8 cellular contexts compared by ENCODE assay signal in genomic region chr2:63853527-63854310, GRCh38. TPM values are rescaled to one million over a fixed set of nuclear protein-coding genes. Genes with fewer than 3 reads are reported as not detected.
DNase-seq lines count a peak whose midpoint lies in the region; ATAC-seq and TF ChIP-seq lines count a peak whose summit lies in the region.

No MANE protein-coding gene starts in this region.

- H3K27me3 ChIP-seq in PC-3 (ENCODE audit: low read length) (no peaks in the 10 kb centered on the region), neutrophil (no peaks in the 10 kb centered on the region)

- H3K36me3 ChIP-seq in PC-3 (ENCODE audit: low read depth, low read length): peaks cover 14% of the 10 kb centered on the region
- peaks cover 24% of the 10 kb centered on the region for H3K36me3 ChIP-seq in neutrophil

- H3K27ac Mint-ChIP-seq in Calu3 (ENCODE audit: unreplicated experiment): peak overlapping the region; percentile 56
- no peak overlapping the region for H3K27ac Mint-ChIP-seq in activated T-helper 1 cell treated with anti-CD3 and anti-CD28 coated beads, Interleukin-12 subunit alpha, Interleukin-12 subunit beta, Interleukin-2, Interleukin-4 antibody, amounts not matched to agents 30 ng/mL and 10 ng/mL and 1 ng/mL, durations not matched to agents 14 hours and 24 hours and 36 hours

- no peaks in the 10 kb centered on the region for H3K27me3 Mint-ChIP-seq in Calu3 (ENCODE audit: unreplicated experiment)
- no peaks in the 10 kb centered on the region for H3K27me3 Mint-ChIP-seq in activated T-helper 1 cell treated with anti-CD3 and anti-CD28 coated beads, Interleukin-12 subunit alpha, Interleukin-12 subunit beta, Interleukin-2, Interleukin-4 antibody, amounts not matched to agents 30 ng/mL and 10 ng/mL and 1 ng/mL, durations not matched to agents 14 hours and 24 hours and 36 hours (ENCODE audit: insufficient read depth)

- no peak overlapping the region for H3K4me2 ChIP-seq in PC-3 (ENCODE audit: low read length)

- DNase-seq in Calu3 (no peak), PC-3 (no peak), fibroblast of villous mesenchyme (ENCODE audit: low read depth) (peak; percentile 72), activated T-cell treated with anti-CD3 and anti-CD28 coated beads for 4 hours (no peak)
- DNase-seq in activated T-helper 1 cell treated with anti-CD3 and anti-CD28 coated beads, Interleukin-12 subunit alpha, Interleukin-12 subunit beta, Interleukin-2, Interleukin-4 antibody, amounts not matched to agents 30 ng/mL and 10 ng/mL and 1 ng/mL, durations not matched to agents 14 hours and 24 hours and 36 hours (ENCODE audit: low spot score): no peak

- H3K27ac ChIP-seq in PC-3 (ENCODE audit: low read length) (no peak overlapping the region), neutrophil (peak overlapping the region; percentile 70)

- H3K9ac ChIP-seq in PC-3 (ENCODE audit: low read length): no peak overlapping the region

- no peaks in the 10 kb centered on the region for H3K9me3 ChIP-seq in PC-3 (ENCODE audit: low read length)
- no peaks in the 10 kb centered on the region for H3K9me3 ChIP-seq in neutrophil

- CTCF ChIA-PET in Calu3 (lab: Charles Lee) (interaction anchor here (1.7 kb wide), 1 partner anchor 9 kb away, joined by 4 read pairs; no protein-coding TSS in a partner anchor), PC-3 (lab: Charles Lee) (no interaction called here)

- H3K9me2 ChIP-seq in PC-3 (replicated peaks; ENCODE audit: low read length): no peaks in the 10 kb centered on the region

- peaks cover 73% of the 10 kb centered on the region for H3K79me2 ChIP-seq in PC-3 (ENCODE audit: low read length)

- BruUV-seq in Calu3 (replicated peaks; lab: Mats Ljungman, UMichigan): no TSS peak
- BruUV-seq in PC-3 (replicated peaks; lab: Mats Ljungman, UMichigan): no TSS peak

- no peak overlapping the region for H3K4me3 Mint-ChIP-seq in Calu3 (ENCODE audit: low read depth, unreplicated experiment)
- H3K4me3 Mint-ChIP-seq in activated T-helper 1 cell treated with anti-CD3 and anti-CD28 coated beads, Interleukin-12 subunit alpha, Interleukin-12 subunit beta, Interleukin-2, Interleukin-4 antibody, amounts not matched to agents 30 ng/mL and 10 ng/mL and 1 ng/mL, durations not matched to agents 14 hours and 24 hours and 36 hours: no peak overlapping the region

- peak; percentile 33; the same call in 1 of the 2 replicates for ATAC-seq in PC-3
- no peak for ATAC-seq in HG02970 (IDR thresholded peaks at IDR 0.05; ENCODE audit: low FRiP score, unreplicated experiment)
- ATAC-seq in GM21360 (IDR thresholded peaks at IDR 0.05; ENCODE audit: unreplicated experiment): no peak

- POLR2A ChIA-PET in PC-3 (lab: Charles Lee; ENCODE audit: unreplicated experiment): no interaction called here

- peaks cover 15% of the 10 kb centered on the region; the same call in 1 of the 2 replicates for H3K4me1 ChIP-seq in PC-3 (ENCODE audit: insufficient read depth, low read length)
- peaks cover 52 to 70% of the 10 kb centered on the region in 2 experiments for H3K4me1 ChIP-seq in neutrophil (ENCODE audit: control insufficient read depth in 1 of 2, insufficient read depth in 1 of 2, low read depth in 1 of 2, low read length in 1 of 2)

- no peaks in the 10 kb centered on the region for H3F3A ChIP-seq in PC-3 (ENCODE audit: low read length, unreplicated experiment)

- peaks cover 2% of the 10 kb centered on the region for H3K9me3 Mint-ChIP-seq in Calu3 (ENCODE audit: low read depth, unreplicated experiment)
- no peaks in the 10 kb centered on the region for H3K9me3 Mint-ChIP-seq in activated T-helper 1 cell treated with anti-CD3 and anti-CD28 coated beads, Interleukin-12 subunit alpha, Interleukin-12 subunit beta, Interleukin-2, Interleukin-4 antibody, amounts not matched to agents 30 ng/mL and 10 ng/mL and 1 ng/mL, durations not matched to agents 14 hours and 24 hours and 36 hours

- H3K4me1 Mint-ChIP-seq in Calu3 (ENCODE audit: low read depth, unreplicated experiment): peaks cover 43% of the 10 kb centered on the region
- H3K4me1 Mint-ChIP-seq in activated T-helper 1 cell treated with anti-CD3 and anti-CD28 coated beads, Interleukin-12 subunit alpha, Interleukin-12 subunit beta, Interleukin-2, Interleukin-4 antibody, amounts not matched to agents 30 ng/mL and 10 ng/mL and 1 ng/mL, durations not matched to agents 14 hours and 24 hours and 36 hours (ENCODE audit: low read depth): peaks cover 72% of the 10 kb centered on the region

- TF ChIP-seq CTCF in Calu3 (IDR thresholded peaks at IDR 0.05; ENCODE audit: unreplicated experiment) (no peak), PC-3 (conservative IDR thresholded peaks at IDR 0.05; ENCODE audit: low read depth, low read length) (no peak), fibroblast of villous mesenchyme (IDR thresholded peaks at IDR 0.05; ENCODE audit: insufficient read depth, low read depth, low read length) (no peak), neutrophil (IDR thresholded peaks at IDR 0.05) (no peak)

- H3K4me3 ChIP-seq in PC-3 (ENCODE audit: low read length) (no peak overlapping the region), fibroblast of villous mesenchyme (ENCODE audit: low read depth, low read length) (no peak overlapping the region), neutrophil (ENCODE audit: low read depth in 1 of 2, low read length in 1 of 2) (no peak overlapping the region)

- H4K20me1 ChIP-seq in PC-3 (ENCODE audit: low read length): peaks cover 19% of the 10 kb centered on the region

- H3K36me3 Mint-ChIP-seq in Calu3 (ENCODE audit: insufficient read depth, unreplicated experiment): peaks cover 14% of the 10 kb centered on the region
- peaks cover 27% of the 10 kb centered on the region for H3K36me3 Mint-ChIP-seq in activated T-helper 1 cell treated with anti-CD3 and anti-CD28 coated beads, Interleukin-12 subunit alpha, Interleukin-12 subunit beta, Interleukin-2, Interleukin-4 antibody, amounts not matched to agents 30 ng/mL and 10 ng/mL and 1 ng/mL, durations not matched to agents 14 hours and 24 hours and 36 hours (ENCODE audit: low read depth)

- no peak overlapping the region for H2AFZ ChIP-seq in PC-3 (ENCODE audit: low read length)

- intact Hi-C loops in Calu3 (cut with micrococcal nuclease; ENCODE audit: unreplicated experiment) (no loop called here), PC-3 (cut with micrococcal nuclease) (no loop called here)
- intact Hi-C loops in activated T-helper 1 cell treated with anti-CD3 and anti-CD28 coated beads, Interleukin-12 subunit alpha, Interleukin-12 subunit beta, Interleukin-2, Interleukin-4 antibody, amounts not matched to agents 30 ng/mL and 10 ng/mL and 1 ng/mL, durations not matched to agents 14 hours and 24 hours and 36 hours (cut with micrococcal nuclease): no loop called here

RNA-seq across cellular contexts. Expression of gene UGP2, which starts 12.0 kb away (rescaled TPM):
- total RNA-seq in Calu3 (2022) (120 and 134 TPM in 2 replicates), PC-3 (2014; rRNA removed) (48.4 and 55.8 TPM in 2 replicates), fibroblast of villous mesenchyme (148 and 221 TPM in 2 replicates)
- total RNA-seq in activated T-helper 1 cell treated with anti-CD3 and anti-CD28 coated beads, Interleukin-12 subunit alpha, Interleukin-12 subunit beta, Interleukin-2, Interleukin-4 antibody, amounts not matched to agents 30 ng/mL and 10 ng/mL and 1 ng/mL, durations not matched to agents 14 hours and 24 hours and 36 hours: 60.3 and 65.9 TPM in 2 replicates
